In the genomic region with DNA sequence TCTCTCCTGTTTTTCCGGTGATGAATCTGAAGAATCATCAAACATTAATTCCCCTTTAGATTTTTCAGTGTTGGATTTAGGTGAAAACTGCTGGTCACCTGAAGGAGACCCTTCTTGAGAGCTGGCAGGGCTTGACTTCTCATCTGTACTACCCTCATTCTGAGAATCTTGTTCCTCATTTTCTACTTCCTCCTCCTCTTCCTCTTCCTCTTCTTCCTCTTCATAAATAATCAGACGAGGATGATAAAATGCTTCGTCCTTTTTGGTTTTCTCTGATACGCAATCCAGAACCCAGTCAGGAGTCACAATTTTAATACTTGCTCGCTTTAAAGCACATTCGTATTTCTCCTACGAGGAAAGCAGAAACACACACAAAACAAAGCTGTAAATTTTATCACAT, we compare ENCODE assay signal across 15 cellular contexts.
"Had no signal": no experiment of that assay in that cellular context is flagged by ENCODE, and none has a peak within 500 bp of the region (broad histone marks: within the 10 kb centered on the region; RNA-seq: fewer than 3 reads in every experiment).

No MANE protein-coding gene starts in this region.

- H3K27me3 Mint-ChIP-seq: activated CD4-positive, alpha-beta T cell treated with anti-CD3 and anti-CD28 coated beads, Interleukin-2, amount 10 ng/mL, durations not matched to agents 7 days and 5 days; effector memory CD8-positive, alpha-beta T cell had no signal

- H3K4me3 ChIP-seq: gastroesophageal sphincter, hepatocyte, neural progenitor cell had no signal

- ATAC-seq: activated naive CD4-positive, alpha-beta T cell treated with anti-CD3 and anti-CD28 coated beads, Interleukin-2, amount 50 U/mL, for 72 hours; effector memory CD8-positive, alpha-beta T cell; gastroesophageal sphincter; left ventricle myocardium superior had no signal

- H3K9me3 Mint-ChIP-seq: activated CD4-positive, alpha-beta T cell treated with anti-CD3 and anti-CD28 coated beads, Interleukin-2, amount 10 ng/mL, durations not matched to agents 7 days and 5 days; activated naive CD4-positive, alpha-beta T cell treated with anti-CD3 and anti-CD28 coated beads, Interleukin-2, amount 50 U/mL, for 72 hours; effector memory CD8-positive, alpha-beta T cell; neural progenitor cell had no signal

- H3K4me1 ChIP-seq: gastroesophageal sphincter, neural progenitor cell, parathyroid adenoma had no signal

- H3K27me3 ChIP-seq: brain microvascular endothelial cell, gastroesophageal sphincter, hepatocyte, neural progenitor cell had no signal

- H3K4me1 Mint-ChIP-seq: neural progenitor cell had no signal

- H3K27ac Mint-ChIP-seq: activated CD4-positive, alpha-beta T cell treated with anti-CD3 and anti-CD28 coated beads, Interleukin-2, amount 10 ng/mL, durations not matched to agents 7 days and 5 days; neural progenitor cell had no signal

- H3K27ac ChIP-seq: brain microvascular endothelial cell, gastroesophageal sphincter, hepatocyte, neural progenitor cell, parathyroid adenoma had no signal

- H3K4me3 Mint-ChIP-seq: activated CD4-positive, alpha-beta T cell treated with anti-CD3 and anti-CD28 coated beads, Interleukin-2, amount 10 ng/mL, durations not matched to agents 7 days and 5 days; effector memory CD8-positive, alpha-beta T cell; neural progenitor cell had no signal

- H3K9me3 ChIP-seq: gastroesophageal sphincter had no signal

- H3K36me3 ChIP-seq: neural progenitor cell had no signal

- DNase-seq: activated CD4-positive, alpha-beta T cell treated with anti-CD3 and anti-CD28 coated beads, Interleukin-2, amount 10 ng/mL, durations not matched to agents 7 days and 5 days; activated CD4-positive, CD25-positive, alpha-beta regulatory T cell; activated effector memory CD4-positive, alpha-beta T cell treated with Interleukin-2 at 50 U/mL for 16 hours; activated T-cell treated with anti-CD3 and anti-CD28 coated beads, Interleukin-2, amount 50 U/mL, for 1 hour; brain microvascular endothelial cell; effector memory CD8-positive, alpha-beta T cell; left ventricle myocardium superior; retina; stimulated activated CD4-positive, alpha-beta T cell treated with anti-CD3 and anti-CD28 coated beads, Interleukin-15, amount 100 ng/mL, for 24 hours; stimulated activated CD4-positive, alpha-beta T cell treated with anti-CD3 and anti-CD28 coated beads, Interleukin-4, amount 100 ng/mL, for 4 hours had no signal
